2 cellular contexts compared by ENCODE assay signal in genomic region chr1:161185282-161185682, GRCh38.
TF ChIP-seq lines count a peak whose summit lies in the region.

No MANE protein-coding gene starts in this region.

TF ChIP-seq in liver, 16 proteins besides CTCF, POLR2A, EP300 and RAD21:
- TF ChIP-seq HNF4G (IDR thresholded peaks at IDR 0.05): no peak
- peak; percentile 10 to 58 for TF ChIP-seq EGR1 (IDR thresholded peaks at IDR 0.05; ENCODE audit: low read depth in 2 of 2)
- peak; percentile 27 for TF ChIP-seq YY1 (IDR thresholded peaks at IDR 0.05)
- peak; percentile 46 for TF ChIP-seq SP1 (IDR thresholded peaks at IDR 0.05)
- TF ChIP-seq NR2F2 (IDR thresholded peaks at IDR 0.05): peak; percentile 63
- TF ChIP-seq MAX (IDR thresholded peaks at IDR 0.05): peak; percentile 79
- no peak for TF ChIP-seq TAF1 (conservative IDR thresholded peaks at IDR 0.05)

TF ChIP-seq in HepG2, 621 proteins besides CTCF, POLR2A, EP300 and RAD21:
- TF ChIP-seq RFX5 (IDR thresholded peaks at IDR 0.05; ENCODE audit: low read depth, low read length) (no peak), HNRNPLL (IDR thresholded peaks at IDR 0.05; ENCODE audit: low read depth, low read length, poor library complexity, severe bottlenecking) (no peak), ZNF766 (CRISPR knock-in tag; IDR thresholded peaks at IDR 0.05; ENCODE audit: borderline replicate concordance) (no peak), RORA (CRISPR knock-in tag; IDR thresholded peaks at IDR 0.05) (no peak), IKZF4 (CRISPR knock-in tag; IDR thresholded peaks at IDR 0.05; ENCODE audit: borderline replicate concordance, low read depth, not compliant biosample characterization) (no peak), ZNF556 (CRISPR knock-in tag; IDR thresholded peaks at IDR 0.05; ENCODE audit: borderline replicate concordance) (no peak)
